Comparison of ENCODE assay signal across 11 cellular contexts in genomic region chr17:29706045-29706431, GRCh38.
DNase-seq lines count a peak whose midpoint lies in the region; ATAC-seq and TF ChIP-seq lines count a peak whose summit lies in the region.
"Had no signal": no experiment of that assay in that cellular context is flagged by ENCODE, and none has a peak within 500 bp of the region (broad histone marks: within the 10 kb centered on the region; RNA-seq: fewer than 3 reads in every experiment).

No MANE protein-coding gene starts in this region.

- H3K4me3 ChIP-seq in SK-N-SH (ENCODE audit: low read depth in 2 of 2, low read length in 1 of 2) (no peak overlapping the region), gastroesophageal sphincter (no peak overlapping the region), GM23338 (no peak overlapping the region)
- H3K4me3 ChIP-seq: mucosa of descending colon had no signal

- H3K9me2 ChIP-seq in SK-N-SH (no peaks in the 10 kb centered on the region), GM23338 (ENCODE audit: insufficient read depth) (no peaks in the 10 kb centered on the region)

- POLR2A ChIA-PET in SK-N-SH (lab: Yijun Ruan, JAX) = no interaction called here

- H3K9me3 Mint-ChIP-seq in activated T-cell treated with anti-CD3 and anti-CD28 coated beads, Interleukin-2, amount 50 U/mL, for 72 hours = no peaks in the 10 kb centered on the region
- no peaks in the 10 kb centered on the region for H3K9me3 Mint-ChIP-seq in GM23338
- H3K9me3 Mint-ChIP-seq: type B pancreatic cell had no signal

- H4K20me1 ChIP-seq in SK-N-SH (ENCODE audit: insufficient read depth) (no peaks in the 10 kb centered on the region), GM23338 (replicated peaks; ENCODE audit: insufficient read depth) (no peaks in the 10 kb centered on the region)

- peak overlapping the region in 1 of 2 experiments; percentile 93; a peak in 2 of 4 replicates for H3K27ac ChIP-seq in SK-N-SH (ENCODE audit: low read depth in 2 of 2, low read length in 1 of 2)
- peak overlapping the region in 3 of 4 donors; percentile 15 to 48 (median 44) for H3K27ac ChIP-seq in gastroesophageal sphincter
- H3K27ac ChIP-seq in substantia nigra (ENCODE audit: low read depth, low read length, poor library complexity, severe bottlenecking) = peak overlapping the region; percentile 63
- no peak overlapping the region for H3K27ac ChIP-seq in GM23338 (ENCODE audit: low read depth)

- no peak overlapping the region for H2AFZ ChIP-seq in SK-N-SH (ENCODE audit: low read depth)
- H2AFZ ChIP-seq in GM23338 = no peak overlapping the region

- TF ChIP-seq CTCF in SK-N-SH (IDR thresholded peaks at IDR 0.05) (no peak), gastroesophageal sphincter (IDR thresholded peaks at IDR 0.05) (no peak), GM23338 (conservative IDR thresholded peaks at IDR 0.05; ENCODE audit: low read depth in 2 of 2) (no peak)

- peaks cover 5 to 14% of the 10 kb centered on the region in 2 experiments for H3K36me3 ChIP-seq in SK-N-SH (replicated peaks in 1 of 2; ENCODE audit: control insufficient read depth in 1 of 2, insufficient read depth in 2 of 2, low read length in 1 of 2)
- peaks cover 0 to 19% of the 10 kb centered on the region in 2 donors for H3K36me3 ChIP-seq in gastroesophageal sphincter
- no peaks in the 10 kb centered on the region for H3K36me3 ChIP-seq in GM23338 (ENCODE audit: insufficient read depth)

- CTCF ChIA-PET in SK-N-SH (lab: Yijun Ruan, JAX) = interaction anchor here (0.6 to 1.6 kb wide), 8 partner anchors 13 to 86 kb away, joined by 3 to 4 read pairs (median 3); no protein-coding TSS in a partner anchor

- DNase-seq in activated T-cell treated with anti-CD3 and anti-CD28 coated beads, Interleukin-2, amount 50 U/mL, for 72 hours = no peak
- DNase-seq in activated T-cell treated with anti-CD3 and anti-CD28 coated beads, Interleukin-2, amount 50 U/mL, for 48 hours = no peak
- peak; percentile 22 for DNase-seq in SK-N-SH
- DNase-seq in substantia nigra (lab: John Stamatoyannopoulos, UW) = no peak
- no peak for DNase-seq in NCI-H187 (lab: John Stamatoyannopoulos, UW)
- no peak for DNase-seq in stimulated activated CD4-positive, alpha-beta T cell treated with anti-CD3 and anti-CD28 coated beads, Interleukin-15, amount 100 ng/mL, for 24 hours
- DNase-seq in GM23338 (ENCODE audit: low spot score) = no peak
- DNase-seq: NCI-H2029 treated with DMSO at 0.1 percent for 48 hours had no signal

- no peaks in the 10 kb centered on the region for H3K27me3 Mint-ChIP-seq in activated T-cell treated with anti-CD3 and anti-CD28 coated beads, Interleukin-2, amount 50 U/mL, for 72 hours (ENCODE audit: low read depth)
- peaks cover 2% of the 10 kb centered on the region for H3K27me3 Mint-ChIP-seq in GM23338 (ENCODE audit: insufficient read depth, low read depth, poor library complexity)
- H3K27me3 Mint-ChIP-seq: type B pancreatic cell had no signal

- H3K4me1 ChIP-seq in SK-N-SH (ENCODE audit: control insufficient read depth in 1 of 2, insufficient read depth in 2 of 2, low read depth in 1 of 2, low read length in 1 of 2) (peaks cover 19 to 24% of the 10 kb centered on the region in 2 experiments; a peak in 3 of 4 replicates), gastroesophageal sphincter (peaks cover 7 to 44% (median 9%) of the 10 kb centered on the region in 3 donors), GM23338 (ENCODE audit: insufficient read depth) (peaks cover 7% of the 10 kb centered on the region; the same call in 1 of the 2 replicates)

- ATAC-seq in activated T-cell treated with anti-CD3 and anti-CD28 coated beads, Interleukin-2, amount 50 U/mL, for 72 hours (replicated peaks in 1 of 2) = no peak
- ATAC-seq in gastroesophageal sphincter = no peak
- ATAC-seq in GM23338 = no peak

- H3K9ac ChIP-seq in SK-N-SH = no peak overlapping the region

- H3K27me3 ChIP-seq in SK-N-SH (ENCODE audit: insufficient read depth) (no peaks in the 10 kb centered on the region), gastroesophageal sphincter (no peaks in the 10 kb centered on the region), GM23338 (ENCODE audit: insufficient read depth) (no peaks in the 10 kb centered on the region)

- TF ChIP-seq EP300 in SK-N-SH (IDR thresholded peaks at IDR 0.05; ENCODE audit: borderline replicate concordance in 1 of 2, low read depth in 1 of 2, low read length in 1 of 2) (peak in 1 of 2 experiments; percentile 95; a peak in 2 of 4 replicates), gastroesophageal sphincter (IDR thresholded peaks at IDR 0.05) (no peak)

- peaks cover 3 to 11% of the 10 kb centered on the region in 2 donors for H3K36me3 Mint-ChIP-seq in activated T-cell treated with anti-CD3 and anti-CD28 coated beads, Interleukin-2, amount 50 U/mL, for 72 hours (ENCODE audit: insufficient read depth in 2 of 2)
- H3K36me3 Mint-ChIP-seq in GM23338 (ENCODE audit: low read depth) = no peaks in the 10 kb centered on the region

- peak overlapping the region; percentile 71 for H3K27ac Mint-ChIP-seq in activated T-cell treated with anti-CD3 and anti-CD28 coated beads, Interleukin-2, amount 50 U/mL, for 72 hours
- H3K27ac Mint-ChIP-seq in GM23338 = no peak overlapping the region; the same call in 1 of the 2 replicates
- H3K27ac Mint-ChIP-seq: type B pancreatic cell had no signal

- H3K9me3 ChIP-seq in SK-N-SH (no peaks in the 10 kb centered on the region), gastroesophageal sphincter (no peaks in the 10 kb centered on the region)
- H3K9me3 ChIP-seq: mucosa of descending colon had no signal

- H3K4me1 Mint-ChIP-seq in activated T-cell treated with anti-CD3 and anti-CD28 coated beads, Interleukin-2, amount 50 U/mL, for 72 hours (ENCODE audit: low read depth) = peaks cover 73% of the 10 kb centered on the region
- H3K4me1 Mint-ChIP-seq in GM23338 = no peaks in the 10 kb centered on the region; the same call in 2 of the 3 replicates

- H3K79me2 ChIP-seq in SK-N-SH (ENCODE audit: insufficient read depth) (peaks cover 9% of the 10 kb centered on the region; the same call in 1 of the 2 replicates), GM23338 (replicated peaks; ENCODE audit: insufficient read depth) (no peaks in the 10 kb centered on the region)

- no peak for TF ChIP-seq RAD21 in SK-N-SH (IDR thresholded peaks at IDR 0.05; ENCODE audit: low read length)

- H3K4me2 ChIP-seq in SK-N-SH = no peak overlapping the region
- H3K4me2 ChIP-seq in GM23338 = no peak overlapping the region

- TF ChIP-seq POLR2A in gastroesophageal sphincter (IDR thresholded peaks at IDR 0.05) = no peak

- H3F3A ChIP-seq in SK-N-SH (replicated peaks; ENCODE audit: insufficient read depth) (peaks cover 13% of the 10 kb centered on the region), GM23338 (replicated peaks; ENCODE audit: low read depth) (no peaks in the 10 kb centered on the region)

- peak overlapping the region; percentile 71 to 86 for H3K4me3 Mint-ChIP-seq in activated T-cell treated with anti-CD3 and anti-CD28 coated beads, Interleukin-2, amount 50 U/mL, for 72 hours
- H3K4me3 Mint-ChIP-seq in GM23338 = no peak overlapping the region
- H3K4me3 Mint-ChIP-seq: type B pancreatic cell had no signal

TF ChIP-seq in SK-N-SH, 30 proteins besides CTCF, POLR2A, EP300 and RAD21 (continues in another document):
- TF ChIP-seq MXI1 (IDR thresholded peaks at IDR 0.05; ENCODE audit: low read depth, low read length) (no peak), GABPA (IDR thresholded peaks at IDR 0.05; ENCODE audit: low read depth) (no peak), POLR2AphosphoS5 (IDR thresholded peaks at IDR 0.05; ENCODE audit: low read depth, low read length) (0 out of 2 replicates have a peak, but pooled peaks have one; percentile 24), RCOR1 (IDR thresholded peaks at IDR 0.05; ENCODE audit: low read length) (no peak; the same call in 1 of the 2 replicates), USF1 (IDR thresholded peaks at IDR 0.05; ENCODE audit: borderline replicate concordance, low read depth) (no peak), YY1 (IDR thresholded peaks at IDR 0.05; ENCODE audit: low read depth) (no peak), NRF1 (IDR thresholded peaks at IDR 0.05; ENCODE audit: low read depth, low read length) (no peak), MAX (IDR thresholded peaks at IDR 0.05; ENCODE audit: low read depth) (no peak)

TF ChIP-seq in GM23338, 12 proteins besides CTCF, POLR2A, EP300 and RAD21 (continues in another document):
- TF ChIP-seq ETS1 (IDR thresholded peaks at IDR 0.05) = no peak
- no peak for TF ChIP-seq ZNF331 (CRISPR knock-in tag; IDR thresholded peaks at IDR 0.05; ENCODE audit: low read depth)
- no peak for TF ChIP-seq POLR2AphosphoS5 (IDR thresholded peaks at IDR 0.05; ENCODE audit: low read depth)
- no peak for TF ChIP-seq ZNF114 (CRISPR knock-in tag; IDR thresholded peaks at IDR 0.05)
- TF ChIP-seq CREB1 (CRISPR knock-in tag; IDR thresholded peaks at IDR 0.05; ENCODE audit: low read depth) = no peak
